15 cellular contexts compared by ENCODE assay signal in the genomic region with DNA sequence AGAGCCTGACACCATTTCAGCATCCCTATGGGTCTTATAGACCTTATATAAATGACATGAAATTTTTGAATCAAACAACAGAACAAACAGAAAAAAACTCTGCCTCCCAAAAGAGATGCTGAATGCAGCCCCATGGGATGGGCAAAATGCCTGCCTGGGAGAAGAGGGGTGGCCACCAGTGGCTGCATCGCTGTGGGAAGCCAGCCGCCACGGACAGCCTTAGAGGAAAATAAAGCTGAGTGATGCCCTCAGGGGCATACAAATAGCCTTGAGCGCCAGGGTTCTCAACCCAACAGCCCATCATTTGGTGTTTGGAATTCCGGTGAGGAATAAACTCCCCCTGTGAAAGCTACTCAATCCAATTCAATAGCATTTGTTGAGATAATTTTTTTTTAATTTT.
"Had no signal": no experiment of that assay in that cellular context is flagged by ENCODE, and none has a peak within 500 bp of the region (broad histone marks: within the 10 kb centered on the region; RNA-seq: fewer than 3 reads in every experiment).

No MANE protein-coding gene starts in this region.

- H3K9me3 ChIP-seq: thyroid gland had no signal

- H3K27ac Mint-ChIP-seq: endodermal cell had no signal

- H3K27ac ChIP-seq: cardiac muscle cell, epithelial cell of prostate, thyroid gland, VCaP had no signal

- H3K4me3 ChIP-seq: cardiac muscle cell, thyroid gland had no signal

- H3K36me3 ChIP-seq: cardiac muscle cell, thyroid gland had no signal

- ATAC-seq: activated naive CD4-positive, alpha-beta T cell treated with anti-CD3 and anti-CD28 coated beads, Interleukin-2, amount 50 U/mL, for 72 hours; activated T-cell treated with anti-CD3 and anti-CD28 coated beads, Interleukin-2, amount 50 U/mL, for 72 hours; natural killer cell treated with Interleukin-12 subunit alpha and Interleukin-12 subunit beta and Interleukin-15 and Interleukin-18, amount 100 ng/mL, for 72 hours had no signal

- H3K27me3 Mint-ChIP-seq: natural killer cell treated with Interleukin-12 subunit alpha and Interleukin-12 subunit beta and Interleukin-15 and Interleukin-18, amount 100 ng/mL, for 72 hours had no signal

- DNase-seq: activated CD4-positive, alpha-beta T cell treated with anti-CD3 and anti-CD28 coated beads, Interleukin-2, amount 50 U/mL, for 4 hours; activated effector memory CD4-positive, alpha-beta T cell treated with anti-CD3 and anti-CD28 coated beads, Interleukin-2, amount 50 U/mL, for 16 hours; activated T-cell treated with anti-CD3 and anti-CD28 coated beads, Interleukin-2, amount 50 U/mL, for 72 hours; endodermal cell; foreskin melanocyte; glutamatergic neuron; mesendoderm; stimulated activated naive CD4-positive, alpha-beta T cell treated with Interleukin-2 at 50 U/mL for 16 hours; T-helper 2 cell; thyroid gland had no signal

- H3K27me3 ChIP-seq: cardiac muscle cell, thyroid gland had no signal

- H3K4me3 Mint-ChIP-seq: activated T-cell treated with anti-CD3 and anti-CD28 coated beads, Interleukin-2, amount 50 U/mL, for 72 hours; endodermal cell had no signal
